In the genomic region with DNA sequence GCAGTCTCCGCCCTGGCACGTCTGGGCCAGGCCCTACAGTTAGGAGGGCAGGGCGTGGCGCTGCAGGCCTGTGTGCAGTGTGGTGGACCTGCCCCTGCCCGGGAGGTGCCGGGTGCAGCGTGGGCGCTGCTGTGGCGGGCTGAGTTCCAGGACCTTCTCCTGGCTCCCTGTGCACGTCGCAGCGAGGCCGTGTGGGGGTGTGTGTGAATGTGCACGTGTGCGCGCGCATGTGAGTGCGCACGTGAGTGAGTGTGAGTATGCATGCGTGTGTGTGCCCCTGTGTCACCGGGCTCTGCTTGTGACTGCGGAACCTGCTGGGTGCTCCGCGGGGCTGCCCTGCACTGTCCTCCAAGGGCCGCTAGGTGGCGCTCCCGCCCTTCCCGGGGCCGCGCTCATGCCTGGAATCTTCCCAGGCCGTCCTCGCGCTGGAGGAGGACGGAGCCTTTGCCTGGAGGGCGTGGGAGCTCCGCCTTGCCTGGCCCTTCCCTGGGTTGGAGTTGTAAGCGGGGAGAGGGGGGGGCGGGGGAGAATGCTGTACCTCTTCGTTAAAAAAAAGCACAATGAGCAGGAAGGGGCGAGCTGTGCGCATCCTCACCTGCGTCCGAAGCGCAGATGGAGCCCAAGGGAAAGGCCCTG, we compare ENCODE assay signal across 1 cellular context.
TF ChIP-seq lines count a peak whose summit lies in the region.

No MANE protein-coding gene starts in this region.

TF ChIP-seq in GM23338, 12 proteins besides CTCF, POLR2A, EP300 and RAD21 (continued from another document):
- TF ChIP-seq ETS1 (IDR thresholded peaks at IDR 0.05) = no peak
